24 cellular contexts compared by ENCODE assay signal in the genomic region with DNA sequence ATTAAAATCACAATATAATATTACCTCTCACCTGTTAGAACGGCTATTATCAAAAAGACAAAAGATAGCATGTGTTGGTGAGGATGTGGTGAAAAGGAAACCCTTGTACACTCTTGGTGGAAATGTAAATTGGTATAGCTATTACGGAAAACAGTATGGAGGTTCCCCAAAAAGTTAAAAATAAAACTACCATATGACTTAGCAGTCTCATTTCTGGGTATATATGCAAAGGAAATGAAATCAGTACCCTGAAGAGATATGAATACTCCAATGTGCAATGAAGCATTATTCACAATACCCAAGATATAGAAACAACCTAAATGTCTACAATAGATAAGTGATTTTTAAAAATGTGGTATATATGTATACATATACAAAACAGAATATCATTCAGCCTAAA.
A peak's percentile ranks its signal among the peaks of the same experiment; 100 is the strongest.
DNase-seq lines count a peak whose midpoint lies in the region; ATAC-seq lines count a peak whose summit lies in the region.
"Had no signal": no experiment of that assay in that cellular context is flagged by ENCODE, and none has a peak within 500 bp of the region (broad histone marks: within the 10 kb centered on the region; RNA-seq: fewer than 3 reads in every experiment).

No MANE protein-coding gene starts in this region.

- H3K4me3 Mint-ChIP-seq in activated T-cell treated with anti-CD3 and anti-CD28 coated beads, Interleukin-2, amount 50 U/mL, for 4 hours = no peak overlapping the region
- H3K4me3 Mint-ChIP-seq in activated T-helper 1 cell treated with anti-CD3 and anti-CD28 coated beads, Interleukin-12 subunit alpha, Interleukin-12 subunit beta, Interleukin-2, Interleukin-4 antibody, amounts not matched to agents 30 ng/mL and 10 ng/mL and 1 ng/mL, durations not matched to agents 14 hours and 24 hours and 36 hours = peak overlapping the region; percentile 19
- H3K4me3 Mint-ChIP-seq: dendritic cell treated with granulocyte-macrophage colony-stimulating factor and Interleukin-4, amounts not matched to agents 40 ng/mL and 50 ng/mL, for 4 days; endodermal cell; memory B cell; neural crest cell had no signal

- H3K9me3 Mint-ChIP-seq in activated T-cell treated with anti-CD3 and anti-CD28 coated beads, Interleukin-2, amount 50 U/mL, for 4 hours = no peaks in the 10 kb centered on the region
- peaks cover 49% of the 10 kb centered on the region for H3K9me3 Mint-ChIP-seq in activated T-helper 1 cell treated with anti-CD3 and anti-CD28 coated beads, Interleukin-12 subunit alpha, Interleukin-12 subunit beta, Interleukin-2, Interleukin-4 antibody, amounts not matched to agents 30 ng/mL and 10 ng/mL and 1 ng/mL, durations not matched to agents 14 hours and 24 hours and 36 hours
- H3K9me3 Mint-ChIP-seq: T-cell had no signal

- DNase-seq in activated T-cell treated with anti-CD3 and anti-CD28 coated beads, Interleukin-2, amount 50 U/mL, for 4 hours = no peak
- DNase-seq in activated T-cell treated with anti-CD3 and anti-CD28 coated beads, Interleukin-2, amount 50 U/mL, for 1 hour = no peak
- no peak for DNase-seq in activated T-helper 1 cell treated with anti-CD3 and anti-CD28 coated beads, Interleukin-12 subunit alpha, Interleukin-12 subunit beta, Interleukin-2, Interleukin-4 antibody, amounts not matched to agents 30 ng/mL and 10 ng/mL and 1 ng/mL, durations not matched to agents 14 hours and 24 hours and 36 hours (ENCODE audit: low spot score)
- DNase-seq in stimulated activated naive CD8-positive, alpha-beta T cell treated with anti-CD3 and anti-CD28 coated beads, Interleukin-15, Interleukin-2, amounts not matched to agents 100 U/mL and 50 U/mL, for 24 hours = no peak
- DNase-seq in NCI-H510A (lab: John Stamatoyannopoulos, UW) (no peak), D341Med (ENCODE audit: low spot score) (no peak)
- DNase-seq: activated CD4-positive, CD25-positive, alpha-beta regulatory T cell; activated effector memory CD4-positive, alpha-beta T cell treated with anti-CD3 and anti-CD28 coated beads, Interleukin-2, amount 50 U/mL, for 16 hours; adrenal gland; central memory CD4-positive, alpha-beta T cell; DMS53; endodermal cell; H7; NCI-H1048; NCI-H1694; pancreas; RPMI8226; stimulated activated naive CD4-positive, alpha-beta T cell; T-cell had no signal

- peak; percentile 44 to 50 for ATAC-seq in activated T-cell treated with anti-CD3 and anti-CD28 coated beads, Interleukin-2, amount 50 U/mL, for 4 hours
- ATAC-seq in HG02870 (IDR thresholded peaks at IDR 0.05; ENCODE audit: unreplicated experiment) = peak; percentile 48
- ATAC-seq in stimulated activated naive CD8-positive, alpha-beta T cell treated with anti-CD3 and anti-CD28 coated beads, Interleukin-15, Interleukin-2, amounts not matched to agents 100 U/mL and 50 U/mL, for 24 hours = peak; percentile 33
- ATAC-seq: left lobe of liver, pancreas had no signal

- intact Hi-C loops in activated T-helper 1 cell treated with anti-CD3 and anti-CD28 coated beads, Interleukin-12 subunit alpha, Interleukin-12 subunit beta, Interleukin-2, Interleukin-4 antibody, amounts not matched to agents 30 ng/mL and 10 ng/mL and 1 ng/mL, durations not matched to agents 14 hours and 24 hours and 36 hours (cut with micrococcal nuclease) = loop anchor here (1.0 to 5.0 kb wide), 7 partner anchors 27 to 320 kb away; a partner anchor contains a TSS

- H3K4me1 Mint-ChIP-seq in activated T-cell treated with anti-CD3 and anti-CD28 coated beads, Interleukin-2, amount 50 U/mL, for 4 hours (ENCODE audit: low read depth) = peaks cover 11% of the 10 kb centered on the region
- H3K4me1 Mint-ChIP-seq in activated T-helper 1 cell treated with anti-CD3 and anti-CD28 coated beads, Interleukin-12 subunit alpha, Interleukin-12 subunit beta, Interleukin-2, Interleukin-4 antibody, amounts not matched to agents 30 ng/mL and 10 ng/mL and 1 ng/mL, durations not matched to agents 14 hours and 24 hours and 36 hours (ENCODE audit: low read depth) = peaks cover 46% of the 10 kb centered on the region

- H3K36me3 Mint-ChIP-seq in activated T-cell treated with anti-CD3 and anti-CD28 coated beads, Interleukin-2, amount 50 U/mL, for 4 hours (ENCODE audit: insufficient read depth) = peaks cover 1% of the 10 kb centered on the region
- H3K36me3 Mint-ChIP-seq in activated T-helper 1 cell treated with anti-CD3 and anti-CD28 coated beads, Interleukin-12 subunit alpha, Interleukin-12 subunit beta, Interleukin-2, Interleukin-4 antibody, amounts not matched to agents 30 ng/mL and 10 ng/mL and 1 ng/mL, durations not matched to agents 14 hours and 24 hours and 36 hours (ENCODE audit: low read depth) = peaks cover 16% of the 10 kb centered on the region

- H3K27me3 Mint-ChIP-seq in activated T-cell treated with anti-CD3 and anti-CD28 coated beads, Interleukin-2, amount 50 U/mL, for 4 hours (ENCODE audit: low read depth) = no peaks in the 10 kb centered on the region
- H3K27me3 Mint-ChIP-seq in activated T-helper 1 cell treated with anti-CD3 and anti-CD28 coated beads, Interleukin-12 subunit alpha, Interleukin-12 subunit beta, Interleukin-2, Interleukin-4 antibody, amounts not matched to agents 30 ng/mL and 10 ng/mL and 1 ng/mL, durations not matched to agents 14 hours and 24 hours and 36 hours (ENCODE audit: insufficient read depth) = no peaks in the 10 kb centered on the region
- H3K27me3 Mint-ChIP-seq: dendritic cell treated with granulocyte-macrophage colony-stimulating factor and Interleukin-4, amounts not matched to agents 40 ng/mL and 50 ng/mL, for 4 days had no signal

- peak overlapping the region; percentile 77 for H3K27ac Mint-ChIP-seq in activated T-helper 1 cell treated with anti-CD3 and anti-CD28 coated beads, Interleukin-12 subunit alpha, Interleukin-12 subunit beta, Interleukin-2, Interleukin-4 antibody, amounts not matched to agents 30 ng/mL and 10 ng/mL and 1 ng/mL, durations not matched to agents 14 hours and 24 hours and 36 hours
- H3K27ac Mint-ChIP-seq: dendritic cell treated with granulocyte-macrophage colony-stimulating factor and Interleukin-4, amounts not matched to agents 40 ng/mL and 50 ng/mL, for 4 days; endodermal cell; memory B cell; T-cell had no signal
